In genomic region chr5:54570923-54571322, GRCh38 we compare ENCODE assay signal across 16 cellular contexts. TPM values are rescaled to one million over a fixed set of nuclear protein-coding genes. Genes with fewer than 3 reads are reported as not detected.
DNase-seq lines count a peak whose midpoint lies in the region; ATAC-seq and TF ChIP-seq lines count a peak whose summit lies in the region.
"Had no signal": no experiment of that assay in that cellular context is flagged by ENCODE, and none has a peak within 500 bp of the region (broad histone marks: within the 10 kb centered on the region; RNA-seq: fewer than 3 reads in every experiment).

No MANE protein-coding gene starts in this region.

- DNase-seq in HT1080 (ENCODE audit: low read depth) (peak; percentile 10), chondrocyte (ENCODE audit: low spot score) (no peak), left cardiac atrium (peak; percentile 35), stromal cell of bone marrow (ENCODE audit: low read depth) (peak; percentile 33), inferior parietal cortex (ENCODE audit: extremely low spot score) (no peak), CD14-positive monocyte (ENCODE audit: low spot score) (no peak)
- DNase-seq: activated CD4-positive, alpha-beta T cell treated with anti-CD3 and anti-CD28 coated beads, Interleukin-2, amount 10 ng/mL, durations not matched to agents 7 days and 5 days; activated T-cell treated with anti-CD3 and anti-CD28 coated beads, Interleukin-2, amount 50 U/mL, for 24 hours; cortex of kidney; DMS53; GOT3; NCI-H2227 treated with DMSO at 0.1 percent for 48 hours; upper lobe of left lung had no signal

- H3K4me3 Mint-ChIP-seq in chondrocyte (ENCODE audit: unreplicated experiment) (peak overlapping the region; percentile 31), CD14-positive monocyte (no peak overlapping the region)
- H3K4me3 Mint-ChIP-seq: activated CD4-positive, alpha-beta T cell treated with anti-CD3 and anti-CD28 coated beads, Interleukin-2, amount 10 ng/mL, durations not matched to agents 7 days and 5 days; activated T-cell treated with anti-CD3 and anti-CD28 coated beads, Interleukin-2, amount 50 U/mL, for 24 hours; neural progenitor cell had no signal

- peaks cover 18% of the 10 kb centered on the region for H3K4me1 Mint-ChIP-seq in chondrocyte (ENCODE audit: low read depth)
- peaks cover 22% of the 10 kb centered on the region for H3K4me1 Mint-ChIP-seq in CD14-positive monocyte
- H3K4me1 Mint-ChIP-seq: neural progenitor cell had no signal

- H3K9me3 Mint-ChIP-seq in chondrocyte (ENCODE audit: low read depth) (peaks cover 4% of the 10 kb centered on the region), CD14-positive monocyte (peaks cover 0 to 5% (median 5%) of the 10 kb centered on the region in 7 donors)
- H3K9me3 Mint-ChIP-seq: activated T-cell treated with anti-CD3 and anti-CD28 coated beads, Interleukin-2, amount 50 U/mL, for 24 hours; neural progenitor cell had no signal

- H3K36me3 Mint-ChIP-seq in chondrocyte (ENCODE audit: low read depth) = peaks cover 3% of the 10 kb centered on the region
- peaks cover 4 to 13% of the 10 kb centered on the region in 2 donors for H3K36me3 Mint-ChIP-seq in CD14-positive monocyte
- H3K36me3 Mint-ChIP-seq: neural progenitor cell had no signal

- intact Hi-C loops in left cardiac atrium (cut with DNase I) = no loop called here
- intact Hi-C loops in CD14-positive monocyte (cut with micrococcal nuclease) = no loop called here

- H3K27ac Mint-ChIP-seq in chondrocyte (ENCODE audit: unreplicated experiment) = peak overlapping the region; percentile 86
- peak overlapping the region in 1 of 7 donors; percentile 16 for H3K27ac Mint-ChIP-seq in CD14-positive monocyte
- H3K27ac Mint-ChIP-seq: activated CD4-positive, alpha-beta T cell treated with anti-CD3 and anti-CD28 coated beads, Interleukin-2, amount 10 ng/mL, durations not matched to agents 7 days and 5 days; activated T-cell treated with anti-CD3 and anti-CD28 coated beads, Interleukin-2, amount 50 U/mL, for 24 hours; neural progenitor cell had no signal

- TF ChIP-seq CTCF in chondrocyte (IDR thresholded peaks at IDR 0.05) (no peak), CD14-positive monocyte (IDR thresholded peaks at IDR 0.05) (no peak)

- peak; percentile 47 to 70 for ATAC-seq in left cardiac atrium
- ATAC-seq in HG03571 (IDR thresholded peaks at IDR 0.05; ENCODE audit: unreplicated experiment) = no peak
- no peak for ATAC-seq in GM21515 (IDR thresholded peaks at IDR 0.05; ENCODE audit: unreplicated experiment)

- H3K27me3 Mint-ChIP-seq in chondrocyte (ENCODE audit: low read depth) = no peaks in the 10 kb centered on the region
- peaks cover 0 to 2% (median 2%) of the 10 kb centered on the region in 3 donors for H3K27me3 Mint-ChIP-seq in CD14-positive monocyte (ENCODE audit: low read depth in 3 of 3)
- H3K27me3 Mint-ChIP-seq: activated CD4-positive, alpha-beta T cell treated with anti-CD3 and anti-CD28 coated beads, Interleukin-2, amount 10 ng/mL, durations not matched to agents 7 days and 5 days; activated T-cell treated with anti-CD3 and anti-CD28 coated beads, Interleukin-2, amount 50 U/mL, for 24 hours had no signal

RNA-seq across cellular contexts. Expression of gene SNX18, which starts 53.4 kb away (rescaled TPM):
- total RNA-seq in HT1080 (2014; rRNA removed; shearing (Covaris generic)) = 9.4 and 14.5 TPM in 2 replicates
- 5.7 and 6.1 TPM in 2 replicates for polyA plus RNA-seq in HT1080 (2015; cell fraction: cytosol; rRNA removed)
- polyA plus RNA-seq in HT1080 (2015; cell fraction: nucleus; rRNA removed) = 3.9 and 4.6 TPM in 2 replicates
- total RNA-seq in chondrocyte (50.4 to 74.2 TPM (median 73.2 TPM) in 3 replicates), left cardiac atrium (10 to 100 TPM; 15.1 to 15.4 TPM)
- 10 to 100 TPM in 1 of 2 donors, 1 to 10 TPM in 1; 6.8 to 12.4 TPM for polyA plus RNA-seq in CD14-positive monocyte

Comparison
In these comparisons a context has a peak if more than half of its experiments do, and no peak if none do; other contexts are left out.
1. DNase-seq: peak in HT1080 (single experiment), left cardiac atrium (single experiment) and stromal cell of bone marrow (single experiment); none in chondrocyte (single experiment), inferior parietal cortex (single experiment) and CD14-positive monocyte (single experiment).
2. ATAC-seq: peak in left cardiac atrium (2 of 2); none in HG03571 (single experiment) and GM21515 (single experiment).